8 cellular contexts compared by ENCODE assay signal in genomic region chr3:134650431-134651346, GRCh38. TPM values are rescaled to one million over a fixed set of nuclear protein-coding genes. Genes with fewer than 3 reads are reported as not detected.
DNase-seq lines count a peak whose midpoint lies in the region; ATAC-seq, FAIRE-seq and TF ChIP-seq lines count a peak whose summit lies in the region.

Gene KY, minus strand, starts transcription at chr3:134651022. Its CDS starts 62 bp downstream, at chr3:134650960.

- FAIRE-seq in urothelium cell line (lab: Jason Lieb, UNC), result no peak

- H3K27ac ChIP-seq in GM23338 (ENCODE audit: low read depth), result no peak within 1 kb of the TSS
- H3K27ac ChIP-seq in esophagus muscularis mucosa (replicated peaks in 1 of 4), result peak within 1 kb of the TSS; percentile 71 to 82 (median 78)
- H3K27ac ChIP-seq in naive thymus-derived CD4-positive, alpha-beta T cell (ENCODE audit: low read depth, low read length), result no peak within 1 kb of the TSS

- H3K27me3 Mint-ChIP-seq in GM23338 (ENCODE audit: insufficient read depth, low read depth, poor library complexity), result peaks cover 84% of the 10 kb centered on the region
- H3K27me3 Mint-ChIP-seq in naive thymus-derived CD4-positive, alpha-beta T cell, result peaks cover 11 to 36% (median 27%) of the 10 kb centered on the region in 5 donors

- H3K36me3 ChIP-seq in GM23338 (ENCODE audit: insufficient read depth), result no peaks in the 10 kb centered on the region
- no peaks in the 10 kb centered on the region for H3K36me3 ChIP-seq in esophagus muscularis mucosa
- no peaks in the 10 kb centered on the region for H3K36me3 ChIP-seq in naive thymus-derived CD4-positive, alpha-beta T cell (ENCODE audit: control insufficient read depth in 2 of 3, insufficient read depth in 3 of 3, low read length in 3 of 3)

- 3% methylated on average over 46 of the region's 77 CpGs for WGBS in esophagus muscularis mucosa

- no peaks in the 10 kb centered on the region for H3K36me3 Mint-ChIP-seq in GM23338 (ENCODE audit: low read depth)
- no peaks in the 10 kb centered on the region for H3K36me3 Mint-ChIP-seq in naive thymus-derived CD4-positive, alpha-beta T cell

- CTCF ChIA-PET in naive thymus-derived CD4-positive, alpha-beta T cell (lab: Charles Lee), result no interaction called here

- no peaks in the 10 kb centered on the region for H3K9me3 ChIP-seq in esophagus muscularis mucosa
- no peaks in the 10 kb centered on the region for H3K9me3 ChIP-seq in naive thymus-derived CD4-positive, alpha-beta T cell (ENCODE audit: control insufficient read depth in 2 of 3, low read length in 3 of 3)

- H4K20me1 ChIP-seq in GM23338 (replicated peaks; ENCODE audit: insufficient read depth), result peaks cover 5% of the 10 kb centered on the region

- peaks cover 7% of the 10 kb centered on the region; the same call in 2 of the 3 replicates for H3K4me1 Mint-ChIP-seq in GM23338
- peaks cover 0 to 4% (median 0%) of the 10 kb centered on the region in 7 donors for H3K4me1 Mint-ChIP-seq in naive thymus-derived CD4-positive, alpha-beta T cell

- no peaks in the 10 kb centered on the region for H3K9me2 ChIP-seq in GM23338 (ENCODE audit: insufficient read depth)

- TF ChIP-seq CTCF in GM23338 (conservative IDR thresholded peaks at IDR 0.05; ENCODE audit: low read depth in 2 of 2) (peak in 1 of 2 experiments; percentile 51; a peak in 2 of 4 replicates), esophagus muscularis mucosa (IDR thresholded peaks at IDR 0.05) (peak; percentile 28 to 52 (median 33))

- H3K4me3 ChIP-seq in GM23338 (peak within 1 kb of the TSS; percentile 59), esophagus muscularis mucosa (peak within 1 kb of the TSS; percentile 55 to 66 (median 63))
- no peak within 1 kb of the TSS for H3K4me3 ChIP-seq in naive thymus-derived CD4-positive, alpha-beta T cell (ENCODE audit: low read length)

- peak; percentile 88 for ATAC-seq in GM23338
- ATAC-seq in naive thymus-derived CD4-positive, alpha-beta T cell, result no peak
- no peak for ATAC-seq in HG03342 (IDR thresholded peaks at IDR 0.05; ENCODE audit: unreplicated experiment)

- H2AFZ ChIP-seq in GM23338, result peak within 1 kb of the TSS; percentile 80

- POLR2A ChIA-PET in naive thymus-derived CD4-positive, alpha-beta T cell (lab: Charles Lee), result no interaction called here

- DNase-seq in GM23338 (ENCODE audit: low spot score) (peak; percentile 77), RPMI7951 (ENCODE audit: low read depth) (peak; percentile 31), esophagus muscularis mucosa (ENCODE audit: extremely low spot score) (peak; percentile 92), midbrain (lab: John Stamatoyannopoulos, UW) (peak; percentile 70), urothelium cell line (ENCODE audit: low spot score) (peak; percentile 46)
- DNase-seq in activated effector memory CD4-positive, alpha-beta T cell treated with Interleukin-2 at 50 U/mL for 16 hours, result no peak
- DNase-seq in naive thymus-derived CD4-positive, alpha-beta T cell, result no peak

- H3F3A ChIP-seq in GM23338 (replicated peaks; ENCODE audit: low read depth), result no peaks in the 10 kb centered on the region; the same call in 1 of the 2 replicates

- no peak for TF ChIP-seq POLR2A in esophagus muscularis mucosa (IDR thresholded peaks at IDR 0.05; ENCODE audit: low read depth)

- peak within 1 kb of the TSS; percentile 87 for H3K4me2 ChIP-seq in GM23338

- no peak for TF ChIP-seq EP300 in esophagus muscularis mucosa (IDR thresholded peaks at IDR 0.05)

- no peak within 1 kb of the TSS for H3K27ac Mint-ChIP-seq in GM23338
- no peak within 1 kb of the TSS for H3K27ac Mint-ChIP-seq in naive thymus-derived CD4-positive, alpha-beta T cell

- H3K4me1 ChIP-seq in GM23338 (ENCODE audit: insufficient read depth), result peaks cover 6% of the 10 kb centered on the region; the same call in 1 of the 2 replicates
- peaks cover 13 to 35% (median 28%) of the 10 kb centered on the region in 4 donors for H3K4me1 ChIP-seq in esophagus muscularis mucosa
- no peaks in the 10 kb centered on the region for H3K4me1 ChIP-seq in naive thymus-derived CD4-positive, alpha-beta T cell (ENCODE audit: control insufficient read depth in 2 of 2, insufficient read depth in 2 of 2, low read length in 2 of 2)

- intact Hi-C loops in esophagus muscularis mucosa (cut with DNase I), result loop anchor here (10.0 kb wide), 1 partner anchor 104 kb away; no protein-coding TSS in a partner anchor
- intact Hi-C loops in naive thymus-derived CD4-positive, alpha-beta T cell (cut with micrococcal nuclease), result no loop called here

- peak within 1 kb of the TSS; percentile 71 for H3K4me3 Mint-ChIP-seq in GM23338
- peak within 1 kb of the TSS in 3 of 10 donors; percentile 6 to 51 (median 29) for H3K4me3 Mint-ChIP-seq in naive thymus-derived CD4-positive, alpha-beta T cell

- peaks cover 100% of the 10 kb centered on the region for H3K27me3 ChIP-seq in GM23338 (ENCODE audit: insufficient read depth)
- no peaks in the 10 kb centered on the region for H3K27me3 ChIP-seq in esophagus muscularis mucosa
- no peaks in the 10 kb centered on the region for H3K27me3 ChIP-seq in naive thymus-derived CD4-positive, alpha-beta T cell (ENCODE audit: control insufficient read depth in 2 of 2, insufficient read depth in 2 of 2, low read length in 2 of 2)

- no peaks in the 10 kb centered on the region for H3K9me3 Mint-ChIP-seq in GM23338
- H3K9me3 Mint-ChIP-seq in naive thymus-derived CD4-positive, alpha-beta T cell, result peaks cover 0 to 5% (median 0%) of the 10 kb centered on the region in 11 donors

- no peaks in the 10 kb centered on the region for H3K79me2 ChIP-seq in GM23338 (replicated peaks; ENCODE audit: insufficient read depth)

TF ChIP-seq in GM23338, 12 proteins besides CTCF, POLR2A, EP300 and RAD21:
- TF ChIP-seq POLR2AphosphoS5 (IDR thresholded peaks at IDR 0.05; ENCODE audit: low read depth) (peak; percentile 47), ETS1 (IDR thresholded peaks at IDR 0.05) (no peak)

RNA-seq across cellular contexts. Expression of gene KY, which starts in this region (rescaled TPM):
- total RNA-seq in GM23338 (2014; rRNA removed; shearing (Covaris generic)), result not detected in 2 replicates
- polyA plus RNA-seq in GM23338 (2016; fragmentation: Nextera tagmentation; extraction: Ambion mirVana), result not detected in 2 replicates
- not detected in 2 replicates for total RNA-seq in RPMI7951 (2014; rRNA removed; shearing (Covaris generic))
- total RNA-seq in esophagus muscularis mucosa, result 1 to 10 TPM in 2 of 4 donors, under 1 TPM in 2; 0.33 to 1.9 (median 0.81) TPM
- total RNA-seq in naive thymus-derived CD4-positive, alpha-beta T cell, result not detected
- polyA plus RNA-seq in naive thymus-derived CD4-positive, alpha-beta T cell, result not detected

Comparison
In these comparisons a context has a peak if more than half of its experiments do, and no peak if none do; other contexts are left out.
1. Peak in DNase-seq, ATAC-seq, H3K4me3 ChIP-seq and H3K4me2 ChIP-seq in GM23338; RNA of the gene not detected or under 1 TPM.
2. Peak in DNase-seq in RPMI7951; RNA of the gene not detected or under 1 TPM.
3. DNase-seq: peak in esophagus muscularis mucosa (single experiment), midbrain (single experiment) and urothelium cell line (single experiment); none in activated effector memory CD4-positive, alpha-beta T cell treated with Interleukin-2 at 50 U/mL for 16 hours (single experiment) and naive thymus-derived CD4-positive, alpha-beta T cell (0 of 9).
4. H3K27ac ChIP-seq: peak in esophagus muscularis mucosa (4 of 4); none in GM23338 (single experiment) and naive thymus-derived CD4-positive, alpha-beta T cell (single experiment).